ENCODE assay signal across 15 cellular contexts in genomic region chr15:96421211-96421610, GRCh38.
DNase-seq lines count a peak whose midpoint lies in the region; ATAC-seq and TF ChIP-seq lines count a peak whose summit lies in the region.
"Had no signal": no experiment of that assay in that cellular context is flagged by ENCODE, and none has a peak within 500 bp of the region (broad histone marks: within the 10 kb centered on the region; RNA-seq: fewer than 3 reads in every experiment).

No MANE protein-coding gene starts in this region.

- no peaks in the 10 kb centered on the region for H3K36me3 ChIP-seq in KMS-11 (ENCODE audit: insufficient read depth)

- no peaks in the 10 kb centered on the region for H4K20me1 ChIP-seq in KMS-11 (ENCODE audit: insufficient read depth)

- H3K27me3 ChIP-seq in KMS-11 (ENCODE audit: insufficient read depth, low read depth): no peaks in the 10 kb centered on the region

- H3K36me3 Mint-ChIP-seq in neural crest cell (ENCODE audit: low read depth): no peaks in the 10 kb centered on the region
- H3K36me3 Mint-ChIP-seq in activated naive CD8-positive, alpha-beta T cell treated with anti-CD3 and anti-CD28 coated beads for 36 hours: no peaks in the 10 kb centered on the region
- H3K36me3 Mint-ChIP-seq: brain; CD4-positive, CD25-positive, alpha-beta regulatory T cell had no signal

- TF ChIP-seq CTCF in KMS-11 (conservative IDR thresholded peaks at IDR 0.05; ENCODE audit: low read depth, low read length): no peak
- TF ChIP-seq CTCF in choroid plexus epithelial cell (conservative IDR thresholded peaks at IDR 0.05; ENCODE audit: low read depth, low read length): no peak
- TF ChIP-seq CTCF in neural crest cell (conservative IDR thresholded peaks at IDR 0.05): no peak

- H3K9me3 Mint-ChIP-seq in neural crest cell: no peaks in the 10 kb centered on the region
- peaks cover 2% of the 10 kb centered on the region for H3K9me3 Mint-ChIP-seq in activated naive CD8-positive, alpha-beta T cell treated with anti-CD3 and anti-CD28 coated beads for 36 hours

- no peaks in the 10 kb centered on the region for H3K79me2 ChIP-seq in KMS-11 (ENCODE audit: insufficient read depth, low read depth)

- H2AFZ ChIP-seq in KMS-11 (ENCODE audit: low read depth): no peak overlapping the region

- H3K4me1 Mint-ChIP-seq in neural crest cell: peaks cover 20% of the 10 kb centered on the region
- H3K4me1 Mint-ChIP-seq in activated naive CD8-positive, alpha-beta T cell treated with anti-CD3 and anti-CD28 coated beads for 36 hours: no peaks in the 10 kb centered on the region
- H3K4me1 Mint-ChIP-seq: activated T-helper 17 cell treated with anti-CD3 and anti-CD28 coated beads, Interleukin-2, amount 50 U/mL, for 72 hours; CD4-positive, CD25-positive, alpha-beta regulatory T cell had no signal

- H3K27ac ChIP-seq in KMS-11: peak overlapping the region; percentile 2; the same call in 1 of the 2 replicates

- peaks cover 87% of the 10 kb centered on the region for H3K27me3 Mint-ChIP-seq in neural crest cell (ENCODE audit: low read depth)
- H3K27me3 Mint-ChIP-seq in activated naive CD8-positive, alpha-beta T cell treated with anti-CD3 and anti-CD28 coated beads for 36 hours: peaks cover 63% of the 10 kb centered on the region

- H3K9ac ChIP-seq in KMS-11: no peak overlapping the region

- H3K4me2 ChIP-seq in KMS-11: peak overlapping the region; percentile 82

- peaks cover 42% of the 10 kb centered on the region for H3K4me1 ChIP-seq in KMS-11 (ENCODE audit: low read depth, poor library complexity, severe bottlenecking)

- DNase-seq in EL: peak; percentile 96
- peak; percentile 39 for DNase-seq in choroid plexus epithelial cell (ENCODE audit: low read depth)
- DNase-seq in neural crest cell (ENCODE audit: low read depth, low spot score): no peak
- no peak for DNase-seq in activated CD4-positive, CD25-positive, alpha-beta regulatory T cell (lab: John Stamatoyannopoulos, UW)
- no peak for DNase-seq in activated naive CD8-positive, alpha-beta T cell treated with anti-CD3 and anti-CD28 coated beads for 36 hours
- DNase-seq: CD4-positive, CD25-positive, alpha-beta regulatory T cell; erythroblast; NCI-H446 treated with DMSO at 0.1 percent for 48 hours; retina; T-helper 2 cell had no signal

- peak overlapping the region; percentile 35 for H3K4me3 Mint-ChIP-seq in neural crest cell
- no peak overlapping the region for H3K4me3 Mint-ChIP-seq in activated naive CD8-positive, alpha-beta T cell treated with anti-CD3 and anti-CD28 coated beads for 36 hours
- H3K4me3 Mint-ChIP-seq: activated T-helper 17 cell treated with anti-CD3 and anti-CD28 coated beads, Interleukin-2, amount 50 U/mL, for 72 hours; CD4-positive, CD25-positive, alpha-beta regulatory T cell had no signal

- H3K4me3 ChIP-seq in KMS-11 (IDR thresholded peaks at IDR 0.05; ENCODE audit: insufficient read depth, low read depth, low read length): no peak overlapping the region
- no peak overlapping the region for H3K4me3 ChIP-seq in choroid plexus epithelial cell (ENCODE audit: low read depth, low read length)

- ATAC-seq in HG02840 (IDR thresholded peaks at IDR 0.05; ENCODE audit: low FRiP score, unreplicated experiment) (no peak), HG02798 (IDR thresholded peaks at IDR 0.05; ENCODE audit: poor library complexity, unreplicated experiment) (no peak)
- ATAC-seq: activated T-helper 17 cell treated with anti-CD3 and anti-CD28 coated beads, Interleukin-2, amount 50 U/mL, for 72 hours had no signal

- H3K27ac Mint-ChIP-seq in neural crest cell (ENCODE audit: unreplicated experiment): no peak overlapping the region
- H3K27ac Mint-ChIP-seq in activated naive CD8-positive, alpha-beta T cell treated with anti-CD3 and anti-CD28 coated beads for 36 hours: no peak overlapping the region
- H3K27ac Mint-ChIP-seq: activated T-helper 17 cell treated with anti-CD3 and anti-CD28 coated beads, Interleukin-2, amount 50 U/mL, for 72 hours; CD4-positive, CD25-positive, alpha-beta regulatory T cell had no signal

Comparison
In these comparisons a context has a peak if more than half of its experiments do, and no peak if none do; other contexts are left out.
1. DNase-seq: peak in EL (single experiment) and choroid plexus epithelial cell (single experiment); none in neural crest cell (single experiment), activated CD4-positive, CD25-positive, alpha-beta regulatory T cell (0 of 4) and activated naive CD8-positive, alpha-beta T cell treated with anti-CD3 and anti-CD28 coated beads for 36 hours (single experiment).